ENCODE assay signal across 8 cellular contexts in genomic region chr10:128263891-128264688, GRCh38.
A peak's percentile ranks its signal among the peaks of the same experiment; 100 is the strongest.
DNase-seq lines count a peak whose midpoint lies in the region; ATAC-seq and TF ChIP-seq lines count a peak whose summit lies in the region.

No MANE protein-coding gene starts in this region.

- TF ChIP-seq POLR2A in stomach (IDR thresholded peaks at IDR 0.05): no peak

- H3K36me3 Mint-ChIP-seq in CD14-positive monocyte: no peaks in the 10 kb centered on the region

- H3K27me3 Mint-ChIP-seq in CD14-positive monocyte (ENCODE audit: low read depth in 3 of 3): peaks cover 31 to 47% (median 41%) of the 10 kb centered on the region in 3 donors

- intact Hi-C loops in CD14-positive monocyte (cut with micrococcal nuclease): no loop called here
- intact Hi-C loops in stomach (cut with DNase I; ENCODE audit: low total_unique reads): loop anchor here (10.0 kb wide), 1 partner anchor 1711 kb away; no protein-coding TSS in a partner anchor

- H3K4me1 ChIP-seq in effector memory CD4-positive, alpha-beta T cell (ENCODE audit: control insufficient read depth, insufficient read depth, low read length, poor library complexity, severe bottlenecking): no peaks in the 10 kb centered on the region
- H3K4me1 ChIP-seq in stomach: no peaks in the 10 kb centered on the region

- no peak overlapping the region for H3K4me3 ChIP-seq in effector memory CD4-positive, alpha-beta T cell (ENCODE audit: insufficient read depth, low read depth, low read length, poor library complexity, severe bottlenecking)
- no peak overlapping the region for H3K4me3 ChIP-seq in stomach

- H3K27me3 ChIP-seq in effector memory CD4-positive, alpha-beta T cell (replicated peaks; ENCODE audit: control insufficient read depth, insufficient read depth, low read length, poor library complexity, severe bottlenecking): peaks cover 3% of the 10 kb centered on the region
- peaks cover 0 to 70% (median 40%) of the 10 kb centered on the region in 3 donors for H3K27me3 ChIP-seq in stomach

- H3K27ac ChIP-seq in effector memory CD4-positive, alpha-beta T cell (ENCODE audit: insufficient read depth, low read length, poor library complexity, severe bottlenecking): no peak overlapping the region
- no peak overlapping the region for H3K27ac ChIP-seq in stomach

- peak; percentile 65 for TF ChIP-seq CTCF in CD14-positive monocyte (IDR thresholded peaks at IDR 0.05)
- peak in 4 of 7 experiments; percentile 11 to 65 (median 36) for TF ChIP-seq CTCF in stomach (IDR thresholded peaks at IDR 0.05)

- WGBS in stomach, 5 donors: 30 to 34% (median 33%) methylated on average over 13 of the region's 13 CpGs

- DNase-seq in CD14-positive monocyte (ENCODE audit: low spot score) (no peak), NCI-H128 (lab: John Stamatoyannopoulos, UW; ENCODE audit: unreplicated experiment) (peak; percentile 16), middle frontal gyrus (ENCODE audit: extremely low spot score, low spot score) (peak; percentile 71), stomach (peak; percentile 54)
- DNase-seq in activated CD4-positive, alpha-beta T cell treated with anti-CD3 and anti-CD28 coated beads for 48 hours: peak; percentile 74
- DNase-seq in effector memory CD4-positive, alpha-beta T cell: peak in 2 of 3 donors; percentile 3 to 6

- no peak overlapping the region for H3K27ac Mint-ChIP-seq in CD14-positive monocyte

- H3K36me3 ChIP-seq in effector memory CD4-positive, alpha-beta T cell (ENCODE audit: control insufficient read depth, insufficient read depth, low read length): no peaks in the 10 kb centered on the region
- H3K36me3 ChIP-seq in stomach: no peaks in the 10 kb centered on the region

- no peak for TF ChIP-seq EP300 in stomach (IDR thresholded peaks at IDR 0.05)

- peaks cover 0 to 5% (median 2%) of the 10 kb centered on the region in 7 donors for H3K9me3 Mint-ChIP-seq in CD14-positive monocyte

- no peaks in the 10 kb centered on the region for H3K9me3 ChIP-seq in effector memory CD4-positive, alpha-beta T cell (ENCODE audit: control insufficient read depth, low read length)
- peaks cover 0 to 9% (median 4%) of the 10 kb centered on the region in 4 donors for H3K9me3 ChIP-seq in stomach

- H3K4me3 Mint-ChIP-seq in CD14-positive monocyte: no peak overlapping the region

- ATAC-seq in GM18907 (IDR thresholded peaks at IDR 0.05; ENCODE audit: unreplicated experiment) (peak; percentile 60), GM18870 (IDR thresholded peaks at IDR 0.05; ENCODE audit: unreplicated experiment) (no peak)

- no peaks in the 10 kb centered on the region for H3K4me1 Mint-ChIP-seq in CD14-positive monocyte
